ENCODE assay signal across 20 cellular contexts in genomic region chr11:100875521-100875869, GRCh38.
A peak's percentile ranks its signal among the peaks of the same experiment; 100 is the strongest.
DNase-seq lines count a peak whose midpoint lies in the region; ATAC-seq, FAIRE-seq and TF ChIP-seq lines count a peak whose summit lies in the region.
"Had no signal": no experiment of that assay in that cellular context is flagged by ENCODE, and none has a peak within 500 bp of the region (broad histone marks: within the 10 kb centered on the region; RNA-seq: fewer than 3 reads in every experiment).

No MANE protein-coding gene starts in this region.

- no peak overlapping the region for H3K4ac ChIP-seq in trophoblast cell (ENCODE audit: low read depth, low read length)

- H3K27me3 ChIP-seq in GM23338 (ENCODE audit: insufficient read depth) (no peaks in the 10 kb centered on the region), trophoblast cell (ENCODE audit: insufficient read depth, low read length) (no peaks in the 10 kb centered on the region)

- no peak overlapping the region for H3K9ac ChIP-seq in kidney (ENCODE audit: low read length in 2 of 2)
- no peak overlapping the region for H3K9ac ChIP-seq in trophoblast cell (ENCODE audit: low read length)

- H3K27me3 Mint-ChIP-seq in GM23338 (ENCODE audit: insufficient read depth, low read depth, poor library complexity) (peaks cover 2% of the 10 kb centered on the region), WTC11 (ENCODE audit: low read depth) (no peaks in the 10 kb centered on the region)

- H3K4me2 ChIP-seq in GM23338 (no peak overlapping the region), trophoblast cell (ENCODE audit: low read length) (no peak overlapping the region)

- H2BK5ac ChIP-seq in trophoblast cell (ENCODE audit: low read depth, low read length, poor library complexity): peak overlapping the region; percentile 1

- H3K4me1 ChIP-seq in GM23338 (ENCODE audit: insufficient read depth): peaks cover 17% of the 10 kb centered on the region
- no peaks in the 10 kb centered on the region for H3K4me1 ChIP-seq in kidney (ENCODE audit: control insufficient read depth in 1 of 2, insufficient read depth in 1 of 2, low read depth in 1 of 2, low read length in 2 of 2)
- H3K4me1 ChIP-seq in trophoblast cell (ENCODE audit: control insufficient read depth in 1 of 2, insufficient read depth in 2 of 2, low read length in 2 of 2): peaks cover 2 to 5% of the 10 kb centered on the region in 2 experiments

- no peaks in the 10 kb centered on the region for H3K9me2 ChIP-seq in GM23338 (ENCODE audit: insufficient read depth)

- H3K36me3 Mint-ChIP-seq in GM23338 (ENCODE audit: low read depth) (peaks cover 5% of the 10 kb centered on the region; the same call in 2 of the 3 replicates), WTC11 (peaks cover 4% of the 10 kb centered on the region)

- H2AFZ ChIP-seq in GM23338 (no peak overlapping the region), trophoblast cell (ENCODE audit: insufficient read depth, low read length, poor library complexity) (no peak overlapping the region)

- H3K4me3 Mint-ChIP-seq in GM23338: no peak overlapping the region
- H3K4me3 Mint-ChIP-seq in WTC11: no peak overlapping the region
- H3K4me3 Mint-ChIP-seq: H9 had no signal

- peak overlapping the region; percentile 16 for H3K14ac ChIP-seq in trophoblast cell (ENCODE audit: low read length)

- ATAC-seq in GM23338 (peak; percentile 40), WTC11 (peak; percentile 40), GM18867 (IDR thresholded peaks at IDR 0.05; ENCODE audit: unreplicated experiment) (no peak), GM18868 (IDR thresholded peaks at IDR 0.05; ENCODE audit: unreplicated experiment) (no peak)

- CTCF ChIA-PET in WTC11 (lab: Charles Lee): no interaction called here

- H3K23ac ChIP-seq in trophoblast cell (ENCODE audit: low read length): no peak overlapping the region

- no peaks in the 10 kb centered on the region for H3F3A ChIP-seq in GM23338 (replicated peaks; ENCODE audit: low read depth)

- peak overlapping the region; percentile 33 for H4K91ac ChIP-seq in trophoblast cell (ENCODE audit: low read depth, low read length)

- H4K8ac ChIP-seq in trophoblast cell (ENCODE audit: low read depth, low read length): no peak overlapping the region

- H2BK120ac ChIP-seq in trophoblast cell (ENCODE audit: insufficient read depth, low read length, poor library complexity): peak overlapping the region; percentile 19

- no peak overlapping the region for H4K12ac ChIP-seq in trophoblast cell (ENCODE audit: low read depth, low read length)

- peak overlapping the region; percentile 11 for H2AK5ac ChIP-seq in trophoblast cell (ENCODE audit: low read length)

- DNase-seq in GM23338 (ENCODE audit: low spot score) (no peak), WTC11 (ENCODE audit: low spot score) (no peak), kidney (peak; percentile 51), trophoblast cell (no peak), DMS153 treated with DMSO at 0.1 percent for 48 hours (lab: John Stamatoyannopoulos, UW; ENCODE audit: unreplicated experiment) (no peak)
- DNase-seq: DMS 273 treated with DMSO at 0.1 percent for 48 hours, GF-D8, H9, NCI-H1105, NCI-H1694 treated with DMSO at 0.1 percent for 48 hours, NCI-H345, NCI-H526, OCI-M1, RPMI8226, SIG-M5 had no signal

- H3K9me3 Mint-ChIP-seq in GM23338 (peaks cover 2% of the 10 kb centered on the region; the same call in 2 of the 3 replicates), WTC11 (peaks cover 10% of the 10 kb centered on the region)

- POLR2A ChIA-PET in WTC11 (lab: Charles Lee): no interaction called here

- H3K4me3 ChIP-seq in GM23338 (no peak overlapping the region), kidney (ENCODE audit: low read length in 2 of 2) (no peak overlapping the region), trophoblast cell (ENCODE audit: low read depth, low read length) (peak overlapping the region; percentile 52)

- no peaks in the 10 kb centered on the region for H3K79me2 ChIP-seq in GM23338 (replicated peaks; ENCODE audit: insufficient read depth)
- H3K79me2 ChIP-seq in trophoblast cell (ENCODE audit: control insufficient read depth, insufficient read depth, low read length, poor library complexity): peaks cover 2% of the 10 kb centered on the region

- intact Hi-C loops in kidney (cut with DNase I): no loop called here

- no peak overlapping the region for H3K27ac ChIP-seq in GM23338 (ENCODE audit: low read depth)
- no peak overlapping the region for H3K27ac ChIP-seq in kidney (ENCODE audit: low read depth in 2 of 2, low read length in 2 of 2)
- H3K27ac ChIP-seq in trophoblast cell (ENCODE audit: low read depth, low read length): no peak overlapping the region
- H3K27ac ChIP-seq: C4-2B had no signal

- H3K18ac ChIP-seq in trophoblast cell (ENCODE audit: low read length): peak overlapping the region; percentile 1

- H3K36me3 ChIP-seq in GM23338 (ENCODE audit: insufficient read depth) (no peaks in the 10 kb centered on the region), kidney (ENCODE audit: control insufficient read depth in 1 of 2, insufficient read depth in 2 of 2, low read length in 2 of 2) (no peaks in the 10 kb centered on the region), trophoblast cell (ENCODE audit: control insufficient read depth in 1 of 2, insufficient read depth in 2 of 2, low read length in 2 of 2) (no peaks in the 10 kb centered on the region)

- FAIRE-seq in kidney (lab: Jason Lieb, UNC): no peak
- FAIRE-seq: A204.1, GM12892 had no signal

- no CpG with 5 or more reads among the region's 8 CpGs for WGBS in trophoblast cell (ENCODE audit: extremely low coverage, insufficient coverage, insufficient read length)

- TF ChIP-seq CTCF in GM23338 (conservative IDR thresholded peaks at IDR 0.05; ENCODE audit: low read depth in 2 of 2) (no peak), WTC11 (IDR thresholded peaks at IDR 0.05) (no peak), kidney (IDR thresholded peaks at IDR 0.05; ENCODE audit: borderline replicate concordance, extremely low read depth, insufficient read depth) (no peak)

- H2BK12ac ChIP-seq in trophoblast cell (ENCODE audit: low read length): peak overlapping the region; percentile 63

- peaks cover 42% of the 10 kb centered on the region for H3K4me1 Mint-ChIP-seq in GM23338
- peaks cover 52% of the 10 kb centered on the region for H3K4me1 Mint-ChIP-seq in WTC11

- peaks cover 7% of the 10 kb centered on the region for H3K79me1 ChIP-seq in trophoblast cell (ENCODE audit: low read length)

- H3K9me3 ChIP-seq in kidney (ENCODE audit: control insufficient read depth in 1 of 2, low read length in 2 of 2): no peaks in the 10 kb centered on the region
- no peaks in the 10 kb centered on the region for H3K9me3 ChIP-seq in trophoblast cell (ENCODE audit: insufficient read depth, low read depth, low read length)

- no peaks in the 10 kb centered on the region for H4K20me1 ChIP-seq in GM23338 (replicated peaks; ENCODE audit: insufficient read depth)

- H3K27ac Mint-ChIP-seq in GM23338 (peak overlapping the region; percentile 86), WTC11 (peak overlapping the region; percentile 78)

TF ChIP-seq in GM23338, 12 proteins besides CTCF, POLR2A, EP300 and RAD21 (continues in another document):
- TF ChIP-seq, protein P1, sequence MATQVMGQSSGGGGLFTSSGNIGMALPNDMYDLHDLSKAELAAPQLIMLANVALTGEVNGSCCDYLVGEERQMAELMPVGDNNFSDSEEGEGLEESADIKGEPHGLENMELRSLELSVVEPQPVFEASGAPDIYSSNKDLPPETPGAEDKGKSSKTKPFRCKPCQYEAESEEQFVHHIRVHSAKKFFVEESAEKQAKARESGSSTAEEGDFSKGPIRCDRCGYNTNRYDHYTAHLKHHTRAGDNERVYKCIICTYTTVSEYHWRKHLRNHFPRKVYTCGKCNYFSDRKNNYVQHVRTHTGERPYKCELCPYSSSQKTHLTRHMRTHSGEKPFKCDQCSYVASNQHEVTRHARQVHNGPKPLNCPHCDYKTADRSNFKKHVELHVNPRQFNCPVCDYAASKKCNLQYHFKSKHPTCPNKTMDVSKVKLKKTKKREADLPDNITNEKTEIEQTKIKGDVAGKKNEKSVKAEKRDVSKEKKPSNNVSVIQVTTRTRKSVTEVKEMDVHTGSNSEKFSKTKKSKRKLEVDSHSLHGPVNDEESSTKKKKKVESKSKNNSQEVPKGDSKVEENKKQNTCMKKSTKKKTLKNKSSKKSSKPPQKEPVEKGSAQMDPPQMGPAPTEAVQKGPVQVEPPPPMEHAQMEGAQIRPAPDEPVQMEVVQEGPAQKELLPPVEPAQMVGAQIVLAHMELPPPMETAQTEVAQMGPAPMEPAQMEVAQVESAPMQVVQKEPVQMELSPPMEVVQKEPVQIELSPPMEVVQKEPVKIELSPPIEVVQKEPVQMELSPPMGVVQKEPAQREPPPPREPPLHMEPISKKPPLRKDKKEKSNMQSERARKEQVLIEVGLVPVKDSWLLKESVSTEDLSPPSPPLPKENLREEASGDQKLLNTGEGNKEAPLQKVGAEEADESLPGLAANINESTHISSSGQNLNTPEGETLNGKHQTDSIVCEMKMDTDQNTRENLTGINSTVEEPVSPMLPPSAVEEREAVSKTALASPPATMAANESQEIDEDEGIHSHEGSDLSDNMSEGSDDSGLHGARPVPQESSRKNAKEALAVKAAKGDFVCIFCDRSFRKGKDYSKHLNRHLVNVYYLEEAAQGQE (IDR thresholded peaks at IDR 0.05; ENCODE audit: unreplicated experiment): no peak
- no peak for TF ChIP-seq NANOG (IDR thresholded peaks at IDR 0.05; ENCODE audit: borderline replicate concordance)

TF ChIP-seq in WTC11, 78 proteins besides CTCF, POLR2A, EP300 and RAD21 (continues in another document):
- TF ChIP-seq TEAD1 (CRISPR knock-in tag; IDR thresholded peaks at IDR 0.05): no peak
- TF ChIP-seq ZNF423 (CRISPR knock-in tag; IDR thresholded peaks at IDR 0.05): no peak
- TF ChIP-seq USF1 (CRISPR knock-in tag; IDR thresholded peaks at IDR 0.05): no peak
- no peak for TF ChIP-seq NFATC4 (CRISPR knock-in tag; IDR thresholded peaks at IDR 0.05)
- TF ChIP-seq E2F5 (CRISPR knock-in tag; IDR thresholded peaks at IDR 0.05): no peak

Comparison
In these comparisons a context has a peak if more than half of its experiments do, and no peak if none do; other contexts are left out.
1. ATAC-seq: peak in GM23338 (single experiment) and WTC11 (single experiment); none in GM18867 (single experiment) and GM18868 (single experiment).